9 cellular contexts compared by ENCODE assay signal in the genomic region with DNA sequence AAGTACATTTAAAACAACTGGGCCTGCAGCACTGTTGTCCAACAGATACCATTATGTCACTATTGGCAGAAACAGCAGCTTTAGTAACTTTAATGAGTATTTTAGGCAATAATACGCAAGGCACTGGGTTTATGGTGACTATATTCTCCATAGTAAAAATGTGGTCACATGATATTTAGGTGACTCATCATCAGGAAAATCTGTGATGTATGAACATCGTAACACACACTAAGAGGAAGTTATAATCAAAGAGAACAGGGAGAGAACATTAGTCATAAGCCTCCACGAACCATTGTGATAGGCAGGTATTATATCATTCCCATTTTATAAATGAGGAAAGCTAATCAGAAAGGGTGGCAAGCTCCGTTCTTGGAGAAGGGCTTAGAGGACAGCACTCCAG. TPM values are rescaled to one million over a fixed set of nuclear protein-coding genes. Genes with fewer than 3 reads are reported as not detected.
A peak's percentile ranks its signal among the peaks of the same experiment; 100 is the strongest.
DNase-seq lines count a peak whose midpoint lies in the region; TF ChIP-seq lines count a peak whose summit lies in the region.
"Had no signal": no experiment of that assay in that cellular context is flagged by ENCODE, and none has a peak within 500 bp of the region (broad histone marks: within the 10 kb centered on the region; RNA-seq: fewer than 3 reads in every experiment).

No MANE protein-coding gene starts in this region.

- TF ChIP-seq CTCF in epithelial cell of esophagus (IDR thresholded peaks at IDR 0.05; ENCODE audit: insufficient read depth, low read depth, low read length, missing control alignments) (no peak), vagina (IDR thresholded peaks at IDR 0.05) (no peak)

- no peaks in the 10 kb centered on the region for H3K9me3 ChIP-seq in vagina

- H3K27ac ChIP-seq in substantia nigra (ENCODE audit: low read depth, low read length, poor library complexity, severe bottlenecking) (no peak overlapping the region), vagina (no peak overlapping the region)

- H3K27me3 ChIP-seq in vagina = no peaks in the 10 kb centered on the region

- H3K4me1 ChIP-seq in vagina = peaks cover 17% of the 10 kb centered on the region

- no peaks in the 10 kb centered on the region for H3K36me3 ChIP-seq in vagina

- H3K4me3 ChIP-seq in epithelial cell of esophagus (ENCODE audit: low read length) (no peak overlapping the region), vagina (no peak overlapping the region)

- DNase-seq in EH (ENCODE audit: low read depth) (peak; percentile 77), NCI-H226 (peak; percentile 51), epithelial cell of esophagus (ENCODE audit: low read depth) (peak; percentile 76), non-pigmented ciliary epithelial cell (ENCODE audit: low read depth) (peak; percentile 45), HuH-7.5 (ENCODE audit: low spot score) (no peak), substantia nigra (lab: John Stamatoyannopoulos, UW) (no peak), vagina (ENCODE audit: extremely low spot score in 2 of 2) (no peak)
- no peak for DNase-seq in activated CD4-positive, CD25-positive, alpha-beta regulatory T cell treated with anti-CD3 and anti-CD28 coated beads, Interleukin-2, amount 50 U/mL, for 72 hours
- DNase-seq: amniotic stem cell had no signal

- intact Hi-C loops in vagina (cut with DNase I) = no loop called here

- no peak for TF ChIP-seq POLR2A in vagina (IDR thresholded peaks at IDR 0.05)

RNA-seq across cellular contexts. Expression of a gene that starts 36.9 kb away (rescaled TPM):
- total RNA-seq in vagina = 22.6 TPM

Comparison
In these comparisons a context has a peak if more than half of its experiments do, and no peak if none do; other contexts are left out.
1. DNase-seq: peak in EH (single experiment), NCI-H226 (single experiment), epithelial cell of esophagus (single experiment) and non-pigmented ciliary epithelial cell (single experiment); none in HuH-7.5 (single experiment), substantia nigra (0 of 49), activated CD4-positive, CD25-positive, alpha-beta regulatory T cell treated with anti-CD3 and anti-CD28 coated beads, Interleukin-2, amount 50 U/mL, for 72 hours (single experiment) and vagina (0 of 2).